ENCODE assay signal across 10 cellular contexts in genomic region chr19:709196-709964, GRCh38. TPM values are rescaled to one million over a fixed set of nuclear protein-coding genes. Genes with fewer than 3 reads are reported as not detected.
DNase-seq lines count a peak whose midpoint lies in the region; ATAC-seq and TF ChIP-seq lines count a peak whose summit lies in the region.
"Had no signal": no experiment of that assay in that cellular context is flagged by ENCODE, and none has a peak within 500 bp of the region (broad histone marks: within the 10 kb centered on the region; RNA-seq: fewer than 3 reads in every experiment).

No MANE protein-coding gene starts in this region.

- H3K4me2 ChIP-seq in neural progenitor cell, result peak overlapping the region; percentile 94

- H3K27ac Mint-ChIP-seq in MCF 10A (ENCODE audit: low read depth, unreplicated experiment), result no peak overlapping the region
- H3K27ac Mint-ChIP-seq in neural progenitor cell, result no peak overlapping the region
- no peak overlapping the region for H3K27ac Mint-ChIP-seq in stimulated activated effector memory CD8-positive, alpha-beta T cell treated with anti-CD3 and anti-CD28 coated beads, Interleukin-12 subunit alpha, Interleukin-12 subunit beta, amount 100 ng/mL, for 72 hours
- H3K27ac Mint-ChIP-seq: IgD-negative memory B cell had no signal

- TF ChIP-seq POLR2A in breast epithelium (IDR thresholded peaks at IDR 0.05) (no peak), uterus (IDR thresholded peaks at IDR 0.05) (no peak)

- H3K4me1 ChIP-seq in breast epithelium, result peaks cover 0 to 5% of the 10 kb centered on the region in 2 donors
- H3K4me1 ChIP-seq in neural progenitor cell, result peaks cover 17% of the 10 kb centered on the region
- peaks cover 0 to 3% of the 10 kb centered on the region in 2 donors for H3K4me1 ChIP-seq in uterus

- H2AFZ ChIP-seq in neural progenitor cell (replicated peaks), result no peak overlapping the region

- H3K27me3 ChIP-seq in breast epithelium (no peaks in the 10 kb centered on the region), neural progenitor cell (peaks cover 13% of the 10 kb centered on the region), uterus (no peaks in the 10 kb centered on the region)

- H3K79me2 ChIP-seq in neural progenitor cell (ENCODE audit: low read depth), result peaks cover 17% of the 10 kb centered on the region

- H3K4me3 ChIP-seq in breast epithelium (peak overlapping the region; percentile 82 to 98 (median 84)), fibroblast of pulmonary artery (replicated peaks; ENCODE audit: low read depth, low read length) (peak overlapping the region; percentile 57), neural progenitor cell (peak overlapping the region; percentile 92), uterus (peak overlapping the region; percentile 48 to 90)

- H3K9me3 ChIP-seq in breast epithelium (no peaks in the 10 kb centered on the region), neural progenitor cell (ENCODE audit: low read depth) (no peaks in the 10 kb centered on the region), uterus (no peaks in the 10 kb centered on the region)

- TF ChIP-seq CTCF in breast epithelium (IDR thresholded peaks at IDR 0.05) (no peak), MCF 10A (IDR thresholded peaks at IDR 0.05; ENCODE audit: unreplicated experiment) (no peak), fibroblast of pulmonary artery (IDR thresholded peaks at IDR 0.05; ENCODE audit: low read length, missing control alignments) (no peak), neural progenitor cell (IDR thresholded peaks at IDR 0.05) (peak; percentile 3), uterus (IDR thresholded peaks at IDR 0.05) (no peak)

- BruUV-seq in MCF 10A (replicated peaks; lab: Mats Ljungman, UMichigan), result no TSS peak

- no peaks in the 10 kb centered on the region for H3K36me3 ChIP-seq in breast epithelium
- H3K36me3 ChIP-seq in neural progenitor cell, result no peaks in the 10 kb centered on the region
- H3K36me3 ChIP-seq in uterus, result no peaks in the 10 kb centered on the region

- peaks cover 40% of the 10 kb centered on the region for H3F3A ChIP-seq in neural progenitor cell (ENCODE audit: low read depth)

- no peak overlapping the region for H3K4me3 Mint-ChIP-seq in MCF 10A (ENCODE audit: unreplicated experiment)
- peak overlapping the region; percentile 83 for H3K4me3 Mint-ChIP-seq in neural progenitor cell
- H3K4me3 Mint-ChIP-seq in stimulated activated effector memory CD8-positive, alpha-beta T cell treated with anti-CD3 and anti-CD28 coated beads, Interleukin-12 subunit alpha, Interleukin-12 subunit beta, amount 100 ng/mL, for 72 hours, result no peak overlapping the region
- H3K4me3 Mint-ChIP-seq: IgD-negative memory B cell had no signal

- peak overlapping the region; percentile 30 for H3K9ac ChIP-seq in neural progenitor cell

- CTCF ChIA-PET in MCF 10A (lab: Yijun Ruan, JAX), result no interaction called here

- intact Hi-C loops in breast epithelium (cut with DNase I; ENCODE audit: low total_unique reads), result no loop called here
- intact Hi-C loops in MCF 10A (cut with micrococcal nuclease), result no loop called here
- intact Hi-C loops in uterus (cut with DNase I; ENCODE audit: low total_unique reads), result no loop called here

- H3K9me3 Mint-ChIP-seq in MCF 10A (ENCODE audit: unreplicated experiment) (no peaks in the 10 kb centered on the region), neural progenitor cell (peaks cover 3% of the 10 kb centered on the region)
- H3K9me3 Mint-ChIP-seq in stimulated activated effector memory CD8-positive, alpha-beta T cell treated with anti-CD3 and anti-CD28 coated beads, Interleukin-12 subunit alpha, Interleukin-12 subunit beta, amount 100 ng/mL, for 72 hours, result no peaks in the 10 kb centered on the region

- H3K36me3 Mint-ChIP-seq in MCF 10A (ENCODE audit: insufficient read depth, unreplicated experiment) (no peaks in the 10 kb centered on the region), neural progenitor cell (peaks cover 2% of the 10 kb centered on the region)
- H3K36me3 Mint-ChIP-seq in stimulated activated effector memory CD8-positive, alpha-beta T cell treated with anti-CD3 and anti-CD28 coated beads, Interleukin-12 subunit alpha, Interleukin-12 subunit beta, amount 100 ng/mL, for 72 hours, result no peaks in the 10 kb centered on the region
- H3K36me3 Mint-ChIP-seq: IgD-negative memory B cell had no signal

- no peaks in the 10 kb centered on the region for H3K4me1 Mint-ChIP-seq in MCF 10A (ENCODE audit: insufficient read depth, unreplicated experiment)
- peaks cover 22% of the 10 kb centered on the region for H3K4me1 Mint-ChIP-seq in neural progenitor cell
- no peaks in the 10 kb centered on the region for H3K4me1 Mint-ChIP-seq in stimulated activated effector memory CD8-positive, alpha-beta T cell treated with anti-CD3 and anti-CD28 coated beads, Interleukin-12 subunit alpha, Interleukin-12 subunit beta, amount 100 ng/mL, for 72 hours

- H4K20me1 ChIP-seq in neural progenitor cell (ENCODE audit: low read depth), result peaks cover 26% of the 10 kb centered on the region

- no peaks in the 10 kb centered on the region for H3K27me3 Mint-ChIP-seq in MCF 10A (ENCODE audit: insufficient read depth, unreplicated experiment)
- H3K27me3 Mint-ChIP-seq in neural progenitor cell (ENCODE audit: insufficient read depth, low read depth), result peaks cover 8% of the 10 kb centered on the region

- no peak for DNase-seq in breast epithelium (ENCODE audit: low spot score in 2 of 2)
- DNase-seq in MCF 10A (ENCODE audit: unreplicated experiment), result no peak
- DNase-seq in fibroblast of pulmonary artery (ENCODE audit: low read depth), result no peak
- DNase-seq in neural progenitor cell (ENCODE audit: low spot score), result peak; percentile 55
- DNase-seq in uterus, result no peak
- DNase-seq in stimulated activated effector memory CD8-positive, alpha-beta T cell treated with anti-CD3 and anti-CD28 coated beads, Interleukin-12 subunit alpha, Interleukin-12 subunit beta, amount 100 ng/mL, for 72 hours (ENCODE audit: low spot score in 2 of 2), result no peak
- DNase-seq in COR-L47 (lab: John Stamatoyannopoulos, UW), result no peak
- no peak for DNase-seq in OCI-M2 (lab: John Stamatoyannopoulos, UW; ENCODE audit: unreplicated experiment)
- DNase-seq: stimulated activated CD4-positive, alpha-beta T cell treated with anti-CD3 and anti-CD28 coated beads, Interleukin-2, amount 100 ng/mL, for 48 hours had no signal

- POLR2A ChIA-PET in MCF 10A (lab: Yijun Ruan, JAX), result interaction anchor here (1.2 kb wide), 1 partner anchor 46 kb away, joined by 3 read pairs; the partner anchor contains the start of gene RNF126

- H3K27ac ChIP-seq in breast epithelium (peak overlapping the region; percentile 73 to 94), neural progenitor cell (no peak overlapping the region), uterus (peak overlapping the region; percentile 88)

- no peak for ATAC-seq in stimulated activated effector memory CD8-positive, alpha-beta T cell treated with anti-CD3 and anti-CD28 coated beads, Interleukin-12 subunit alpha, Interleukin-12 subunit beta, amount 100 ng/mL, for 72 hours

RNA-seq across cellular contexts. Expression of gene PALM, which starts 0.6 kb away (rescaled TPM):
- 10 to 100 TPM; 16.1 to 61.0 (median 35.1) TPM for total RNA-seq in breast epithelium
- total RNA-seq in MCF 10A (2022), result 0.44 TPM in 1 of 2 replicates, not detected in the other
- total RNA-seq in neural progenitor cell (ENCODE audit: low replicate concordance), result 13.9 and 40.7 TPM in 2 replicates
- total RNA-seq in uterus, result 10 to 100 TPM; 12.6 to 91.0 (median 42.2) TPM

RNA-seq across cellular contexts. Expression of gene PRSS57, which starts 14.1 kb away (rescaled TPM):
- not detected for total RNA-seq in breast epithelium
- not detected in 2 replicates for total RNA-seq in MCF 10A (2022)
- total RNA-seq in neural progenitor cell (ENCODE audit: low replicate concordance), result not detected in 2 replicates
- not detected for total RNA-seq in uterus

RNA-seq across cellular contexts. Expression of gene FSTL3, which starts 33.2 kb away (rescaled TPM):
- 100 to 1,000 TPM in 2 of 3 donors, 10 to 100 TPM in 1; 37.8 to 198 (median 111) TPM for total RNA-seq in breast epithelium
- 172 and 183 TPM in 2 replicates for total RNA-seq in MCF 10A (2022)
- 2.4 and 21.9 TPM in 2 replicates for total RNA-seq in neural progenitor cell (ENCODE audit: low replicate concordance)
- total RNA-seq in uterus, result 10 to 100 TPM; 25.3 to 71.7 (median 37.3) TPM

RNA-seq across cellular contexts. Expression of gene MISP, which starts 41.5 kb away (rescaled TPM):
- total RNA-seq in breast epithelium, result 1 to 10 TPM in 2 of 3 donors, under 1 TPM in 1; 0.16 to 3.6 (median 2.5) TPM
- 33.7 and 35.0 TPM in 2 replicates for total RNA-seq in MCF 10A (2022)
- not detected in 2 replicates for total RNA-seq in neural progenitor cell (ENCODE audit: low replicate concordance)
- 1 to 10 TPM in 1 of 4 donors, under 1 TPM in 3; 0.26 to 5.5 (median 0.39) TPM for total RNA-seq in uterus

RNA-seq across cellular contexts. Expression of gene RNF126, which starts 46.4 kb away (rescaled TPM):
- total RNA-seq in breast epithelium, result 10 to 100 TPM; 41.1 to 46.5 (median 46.2) TPM
- 53.9 and 68.0 TPM in 2 replicates for total RNA-seq in MCF 10A (2022)
- total RNA-seq in neural progenitor cell (ENCODE audit: low replicate concordance), result 9.7 and 50.9 TPM in 2 replicates
- total RNA-seq in uterus, result 10 to 100 TPM in 3 of 4 donors, 1 to 10 TPM in 1; 9.5 to 44.3 (median 18.2) TPM
